Comparison of ENCODE assay signal across 11 cellular contexts in the genomic region with DNA sequence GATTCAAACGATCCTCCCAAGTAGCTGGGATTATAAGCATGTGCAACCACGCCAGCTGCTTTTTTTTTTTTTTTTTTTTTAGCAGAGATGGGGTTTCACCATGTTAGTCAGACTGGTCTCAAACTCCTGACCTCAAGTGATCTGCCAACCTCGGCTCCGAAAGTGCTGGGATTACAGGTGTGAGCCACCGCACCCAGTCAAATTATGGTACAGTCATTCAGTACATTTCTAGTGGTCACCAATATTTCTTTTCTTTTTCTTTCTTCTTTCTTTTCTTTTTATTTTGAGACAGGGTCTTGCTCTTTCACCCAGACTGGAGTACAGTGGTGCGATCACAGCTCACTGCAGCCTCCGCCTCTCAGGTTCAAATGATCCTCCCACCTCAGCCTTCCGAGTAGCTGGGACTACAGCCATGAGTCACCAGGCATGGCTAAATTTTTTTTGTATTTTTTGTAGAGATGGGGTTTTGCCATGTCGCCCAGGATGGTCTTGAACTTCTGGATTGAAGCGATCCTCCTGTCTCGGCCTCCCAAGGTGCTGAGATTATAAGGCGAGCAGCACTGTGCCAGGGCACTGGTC. TPM values are rescaled to one million over a fixed set of nuclear protein-coding genes. Genes with fewer than 3 reads are reported as not detected.
DNase-seq lines count a peak whose midpoint lies in the region; ATAC-seq and TF ChIP-seq lines count a peak whose summit lies in the region.
"Had no signal": no experiment of that assay in that cellular context is flagged by ENCODE, and none has a peak within 500 bp of the region (broad histone marks: within the 10 kb centered on the region; RNA-seq: fewer than 3 reads in every experiment).

No MANE protein-coding gene starts in this region.

- H3K4me1 Mint-ChIP-seq in natural killer cell treated with Interleukin-12 subunit alpha and Interleukin-12 subunit beta and Interleukin-15 and Interleukin-18, amount 100 ng/mL, for 72 hours (ENCODE audit: low read depth in 2 of 2): peaks cover 0 to 4% of the 10 kb centered on the region in 2 donors
- H3K4me1 Mint-ChIP-seq in natural killer cell: no peaks in the 10 kb centered on the region
- peaks cover 6% of the 10 kb centered on the region for H3K4me1 Mint-ChIP-seq in stimulated activated memory B cell treated with anti-CD40 and anti-IgM and Interleukin-4, amounts not matched to agents 10 μg/mL and 1 μg/mL and 100 μg/mL, for 72 hours
- H3K4me1 Mint-ChIP-seq: B cell had no signal

- peak; percentile 53 to 93 for ATAC-seq in natural killer cell treated with Interleukin-12 subunit alpha and Interleukin-12 subunit beta and Interleukin-15 and Interleukin-18, amount 100 ng/mL, for 72 hours
- ATAC-seq in natural killer cell (no peak), GM21576 (IDR thresholded peaks at IDR 0.05; ENCODE audit: unreplicated experiment) (peak; percentile 83), HG03139 (IDR thresholded peaks at IDR 0.05; ENCODE audit: unreplicated experiment) (peak; percentile 61)
- peak; percentile 51 for ATAC-seq in stimulated activated memory B cell treated with anti-CD40 and anti-IgM and Interleukin-4, amounts not matched to agents 10 μg/mL and 1 μg/mL and 100 μg/mL, for 72 hours

- H3K4me3 Mint-ChIP-seq in natural killer cell treated with Interleukin-12 subunit alpha and Interleukin-12 subunit beta and Interleukin-15 and Interleukin-18, amount 100 ng/mL, for 72 hours: peak overlapping the region; percentile 51
- H3K4me3 Mint-ChIP-seq in natural killer cell: no peak overlapping the region
- no peak overlapping the region for H3K4me3 Mint-ChIP-seq in stimulated activated memory B cell treated with anti-CD40 and anti-IgM and Interleukin-4, amounts not matched to agents 10 μg/mL and 1 μg/mL and 100 μg/mL, for 72 hours
- H3K4me3 Mint-ChIP-seq: activated naive CD8-positive, alpha-beta T cell treated with anti-CD3 and anti-CD28 coated beads, Interleukin-2, amount 10 ng/mL, durations not matched to agents 7 days and 5 days; B cell had no signal

- intact Hi-C loops in natural killer cell (cut with micrococcal nuclease): no loop called here

- H3K9me3 Mint-ChIP-seq in natural killer cell treated with Interleukin-12 subunit alpha and Interleukin-12 subunit beta and Interleukin-15 and Interleukin-18, amount 100 ng/mL, for 72 hours: no peaks in the 10 kb centered on the region
- no peaks in the 10 kb centered on the region for H3K9me3 Mint-ChIP-seq in natural killer cell
- H3K9me3 Mint-ChIP-seq in stimulated activated memory B cell treated with anti-CD40 and anti-IgM and Interleukin-4, amounts not matched to agents 10 μg/mL and 1 μg/mL and 100 μg/mL, for 72 hours: no peaks in the 10 kb centered on the region
- H3K9me3 Mint-ChIP-seq: activated naive CD8-positive, alpha-beta T cell treated with anti-CD3 and anti-CD28 coated beads, Interleukin-2, amount 10 ng/mL, durations not matched to agents 7 days and 5 days had no signal

- no peak for TF ChIP-seq CTCF in natural killer cell (IDR thresholded peaks at IDR 0.05)

- peak overlapping the region in 1 of 2 donors; percentile 31 for H3K27ac Mint-ChIP-seq in natural killer cell treated with Interleukin-12 subunit alpha and Interleukin-12 subunit beta and Interleukin-15 and Interleukin-18, amount 100 ng/mL, for 72 hours
- no peak overlapping the region for H3K27ac Mint-ChIP-seq in natural killer cell
- H3K27ac Mint-ChIP-seq in stimulated activated memory B cell treated with anti-CD40 and anti-IgM and Interleukin-4, amounts not matched to agents 10 μg/mL and 1 μg/mL and 100 μg/mL, for 72 hours: no peak overlapping the region
- H3K27ac Mint-ChIP-seq: activated naive CD8-positive, alpha-beta T cell treated with anti-CD3 and anti-CD28 coated beads, Interleukin-2, amount 10 ng/mL, durations not matched to agents 7 days and 5 days; B cell had no signal

- peaks cover 7 to 8% of the 10 kb centered on the region in 2 donors for H3K27me3 Mint-ChIP-seq in natural killer cell treated with Interleukin-12 subunit alpha and Interleukin-12 subunit beta and Interleukin-15 and Interleukin-18, amount 100 ng/mL, for 72 hours
- peaks cover 5 to 31% of the 10 kb centered on the region in 2 donors for H3K27me3 Mint-ChIP-seq in natural killer cell (ENCODE audit: low read depth in 2 of 2)
- H3K27me3 Mint-ChIP-seq in stimulated activated memory B cell treated with anti-CD40 and anti-IgM and Interleukin-4, amounts not matched to agents 10 μg/mL and 1 μg/mL and 100 μg/mL, for 72 hours: peaks cover 9% of the 10 kb centered on the region

- H3K36me3 Mint-ChIP-seq in natural killer cell treated with Interleukin-12 subunit alpha and Interleukin-12 subunit beta and Interleukin-15 and Interleukin-18, amount 100 ng/mL, for 72 hours: no peaks in the 10 kb centered on the region
- H3K36me3 Mint-ChIP-seq in natural killer cell: no peaks in the 10 kb centered on the region
- H3K36me3 Mint-ChIP-seq in stimulated activated memory B cell treated with anti-CD40 and anti-IgM and Interleukin-4, amounts not matched to agents 10 μg/mL and 1 μg/mL and 100 μg/mL, for 72 hours: no peaks in the 10 kb centered on the region
- H3K36me3 Mint-ChIP-seq: activated naive CD8-positive, alpha-beta T cell treated with anti-CD3 and anti-CD28 coated beads, Interleukin-2, amount 10 ng/mL, durations not matched to agents 7 days and 5 days had no signal

- no peak for DNase-seq in natural killer cell treated with Interleukin-12 subunit alpha and Interleukin-12 subunit beta and Interleukin-15 and Interleukin-18, amount 100 ng/mL, for 72 hours (ENCODE audit: low spot score)
- DNase-seq in natural killer cell: no peak
- DNase-seq in NCI-H526 treated with DMSO at 0.1 percent for 48 hours (lab: John Stamatoyannopoulos, UW): no peak
- DNase-seq in globus pallidus (ENCODE audit: low spot score): no peak
- no peak for DNase-seq in AG20443 (ENCODE audit: low spot score)
- DNase-seq: activated naive CD8-positive, alpha-beta T cell treated with anti-CD3 and anti-CD28 coated beads, Interleukin-2, amount 10 ng/mL, durations not matched to agents 7 days and 5 days; Right ventricle myocardium superior had no signal

RNA-seq across cellular contexts. Expression of a gene that starts 25.4 kb away (rescaled TPM):
- total RNA-seq in natural killer cell treated with Interleukin-12 subunit alpha and Interleukin-12 subunit beta and Interleukin-15 and Interleukin-18, amount 100 ng/mL, for 72 hours: 10 to 100 TPM; 76.9 to 95.1 TPM
- 10 to 100 TPM; 69.3 to 82.9 (median 76.7) TPM for total RNA-seq in natural killer cell

RNA-seq across cellular contexts. Expression of a gene that starts 29.2 kb away (rescaled TPM):
- 100 to 1,000 TPM; 102 to 113 TPM for total RNA-seq in natural killer cell treated with Interleukin-12 subunit alpha and Interleukin-12 subunit beta and Interleukin-15 and Interleukin-18, amount 100 ng/mL, for 72 hours
- total RNA-seq in natural killer cell: 10 to 100 TPM; 42.8 to 46.5 (median 46.5) TPM

Comparison
In these comparisons a context has a peak if more than half of its experiments do, and no peak if none do; other contexts are left out.
1. ATAC-seq: peak in natural killer cell treated with Interleukin-12 subunit alpha and Interleukin-12 subunit beta and Interleukin-15 and Interleukin-18, amount 100 ng/mL, for 72 hours (2 of 2), GM21576 (single experiment), HG03139 (single experiment) and stimulated activated memory B cell treated with anti-CD40 and anti-IgM and Interleukin-4, amounts not matched to agents 10 μg/mL and 1 μg/mL and 100 μg/mL, for 72 hours (single experiment); none in natural killer cell (0 of 3).